Comparison of ENCODE assay signal across 1 cellular context in the genomic region with DNA sequence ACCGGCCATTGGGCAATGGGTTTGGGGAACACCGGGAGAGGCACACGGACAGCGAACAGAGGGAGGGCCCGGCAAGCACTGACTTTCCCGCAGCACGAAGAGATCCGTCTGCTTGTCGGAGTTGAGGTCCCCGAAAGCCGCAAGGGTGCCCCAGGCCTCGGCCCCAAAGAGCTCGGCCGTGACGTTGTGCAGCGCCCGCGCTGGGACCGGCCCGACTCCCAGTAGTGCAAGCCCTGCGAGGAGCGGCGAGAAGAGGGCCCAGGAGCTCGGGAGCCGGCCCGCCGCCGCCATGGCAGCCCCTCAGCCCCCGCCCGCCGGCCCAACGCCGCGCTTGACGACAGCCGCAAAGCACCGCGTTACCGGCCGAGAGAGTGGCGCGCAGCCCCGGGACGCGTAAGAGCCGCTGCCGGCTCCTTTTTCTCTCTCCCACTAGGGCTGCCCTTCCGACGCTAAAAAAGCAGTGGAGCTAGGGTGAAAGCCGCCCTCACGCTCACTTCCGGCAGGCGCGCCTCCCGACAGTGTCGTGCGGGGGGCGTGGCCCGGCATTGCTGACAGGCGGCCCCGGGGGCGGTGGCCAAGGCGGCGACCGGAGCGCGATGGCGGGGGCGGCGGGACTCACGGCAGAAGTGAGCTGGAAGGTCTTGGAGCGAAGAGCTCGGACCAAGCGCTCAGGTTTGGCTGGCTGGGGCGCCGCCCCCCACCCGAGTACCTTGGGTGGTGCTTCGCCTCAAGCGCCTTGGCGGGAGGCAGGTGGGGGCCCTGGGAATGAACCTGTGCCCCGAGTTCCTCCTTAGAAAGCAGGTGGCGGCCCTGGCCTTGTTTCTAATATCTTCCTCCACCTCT.
TF ChIP-seq lines count a peak whose summit lies in the region.

TSS of gene ITFG1 (minus strand) at position 309 of the 843 bp plus-strand sequence. CDS start at position 291, 18 bp downstream.
TSS of gene PHKB (plus strand) at position 577 of the 843 bp plus-strand sequence. CDS start at position 597, 20 bp downstream.

TF ChIP-seq in A549, 52 proteins besides CTCF, POLR2A, EP300 and RAD21 (continued from another document):
- TF ChIP-seq JUN (IDR thresholded peaks at IDR 0.05), result peak in 1 of 2 experiments; percentile 69; a peak in 2 of 5 replicates
- no peak for TF ChIP-seq CBX8 (IDR thresholded peaks at IDR 0.05)
- no peak for TF ChIP-seq FOSB (CRISPR knock-in tag; IDR thresholded peaks at IDR 0.05)
- no peak for TF ChIP-seq ZFP36 (IDR thresholded peaks at IDR 0.05; ENCODE audit: borderline replicate concordance, partially characterized antibody)
- peak; percentile 75; the same call in 1 of the 2 replicates for TF ChIP-seq PHF8 (IDR thresholded peaks at IDR 0.05; ENCODE audit: borderline replicate concordance, low read depth)
- TF ChIP-seq CHD2 (IDR thresholded peaks at IDR 0.05; ENCODE audit: low read length, partially characterized antibody), result no peak
- no peak for TF ChIP-seq RCOR1 (IDR thresholded peaks at IDR 0.05; ENCODE audit: low read depth, low read length)
- TF ChIP-seq USF2 (IDR thresholded peaks at IDR 0.05), result no peak
- no peak for TF ChIP-seq HES2 (IDR thresholded peaks at IDR 0.05)
- TF ChIP-seq TP53 (CRISPR knock-in tag; IDR thresholded peaks at IDR 0.05), result no peak
- no peak for TF ChIP-seq ZSCAN20 (CRISPR knock-in tag; IDR thresholded peaks at IDR 0.05)
- no peak for TF ChIP-seq SREBF2 (IDR thresholded peaks at IDR 0.05)
- TF ChIP-seq KDM5A (IDR thresholded peaks at IDR 0.05), result peak; percentile 64
- no peak for TF ChIP-seq RFX5 (IDR thresholded peaks at IDR 0.05)
- no peak for TF ChIP-seq MAX (IDR thresholded peaks at IDR 0.05)
- TF ChIP-seq HOXA7 (CRISPR knock-in tag; IDR thresholded peaks at IDR 0.05), result no peak
- TF ChIP-seq CHD4 (IDR thresholded peaks at IDR 0.05; ENCODE audit: borderline replicate concordance), result no peak
- no peak for TF ChIP-seq ZC3H11A (IDR thresholded peaks at IDR 0.05)
- TF ChIP-seq NFE2L2 (conservative IDR thresholded peaks at IDR 0.05; ENCODE audit: low read length), result no peak
- TF ChIP-seq PBX3 (IDR thresholded peaks at IDR 0.05), result peak; percentile 47; the same call in 1 of the 2 replicates
